ENCODE assay signal across 1 cellular context in the genomic region with DNA sequence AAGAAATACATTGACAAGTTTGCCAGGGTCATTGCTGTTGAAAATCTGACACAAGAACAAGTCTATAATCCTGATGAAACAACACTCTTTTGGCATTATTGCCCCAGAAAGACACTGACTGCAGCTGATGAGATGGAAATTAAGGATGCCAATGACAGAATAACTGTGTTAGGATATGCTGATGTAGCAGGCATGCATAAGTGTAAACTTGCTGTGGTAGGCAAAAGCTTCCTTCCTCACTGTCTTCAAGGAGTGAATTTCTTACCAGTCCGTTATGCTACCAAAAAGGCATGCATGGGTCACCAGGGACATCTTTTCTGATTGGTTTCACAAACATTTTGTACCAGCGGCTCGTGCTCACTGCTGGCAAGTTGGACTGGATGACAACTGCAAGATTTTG.
TF ChIP-seq lines count a peak whose summit lies in the region.

No MANE protein-coding gene starts in this region.

TF ChIP-seq in K562, 482 proteins besides CTCF, POLR2A, EP300 and RAD21:
- TF ChIP-seq, protein P1, sequence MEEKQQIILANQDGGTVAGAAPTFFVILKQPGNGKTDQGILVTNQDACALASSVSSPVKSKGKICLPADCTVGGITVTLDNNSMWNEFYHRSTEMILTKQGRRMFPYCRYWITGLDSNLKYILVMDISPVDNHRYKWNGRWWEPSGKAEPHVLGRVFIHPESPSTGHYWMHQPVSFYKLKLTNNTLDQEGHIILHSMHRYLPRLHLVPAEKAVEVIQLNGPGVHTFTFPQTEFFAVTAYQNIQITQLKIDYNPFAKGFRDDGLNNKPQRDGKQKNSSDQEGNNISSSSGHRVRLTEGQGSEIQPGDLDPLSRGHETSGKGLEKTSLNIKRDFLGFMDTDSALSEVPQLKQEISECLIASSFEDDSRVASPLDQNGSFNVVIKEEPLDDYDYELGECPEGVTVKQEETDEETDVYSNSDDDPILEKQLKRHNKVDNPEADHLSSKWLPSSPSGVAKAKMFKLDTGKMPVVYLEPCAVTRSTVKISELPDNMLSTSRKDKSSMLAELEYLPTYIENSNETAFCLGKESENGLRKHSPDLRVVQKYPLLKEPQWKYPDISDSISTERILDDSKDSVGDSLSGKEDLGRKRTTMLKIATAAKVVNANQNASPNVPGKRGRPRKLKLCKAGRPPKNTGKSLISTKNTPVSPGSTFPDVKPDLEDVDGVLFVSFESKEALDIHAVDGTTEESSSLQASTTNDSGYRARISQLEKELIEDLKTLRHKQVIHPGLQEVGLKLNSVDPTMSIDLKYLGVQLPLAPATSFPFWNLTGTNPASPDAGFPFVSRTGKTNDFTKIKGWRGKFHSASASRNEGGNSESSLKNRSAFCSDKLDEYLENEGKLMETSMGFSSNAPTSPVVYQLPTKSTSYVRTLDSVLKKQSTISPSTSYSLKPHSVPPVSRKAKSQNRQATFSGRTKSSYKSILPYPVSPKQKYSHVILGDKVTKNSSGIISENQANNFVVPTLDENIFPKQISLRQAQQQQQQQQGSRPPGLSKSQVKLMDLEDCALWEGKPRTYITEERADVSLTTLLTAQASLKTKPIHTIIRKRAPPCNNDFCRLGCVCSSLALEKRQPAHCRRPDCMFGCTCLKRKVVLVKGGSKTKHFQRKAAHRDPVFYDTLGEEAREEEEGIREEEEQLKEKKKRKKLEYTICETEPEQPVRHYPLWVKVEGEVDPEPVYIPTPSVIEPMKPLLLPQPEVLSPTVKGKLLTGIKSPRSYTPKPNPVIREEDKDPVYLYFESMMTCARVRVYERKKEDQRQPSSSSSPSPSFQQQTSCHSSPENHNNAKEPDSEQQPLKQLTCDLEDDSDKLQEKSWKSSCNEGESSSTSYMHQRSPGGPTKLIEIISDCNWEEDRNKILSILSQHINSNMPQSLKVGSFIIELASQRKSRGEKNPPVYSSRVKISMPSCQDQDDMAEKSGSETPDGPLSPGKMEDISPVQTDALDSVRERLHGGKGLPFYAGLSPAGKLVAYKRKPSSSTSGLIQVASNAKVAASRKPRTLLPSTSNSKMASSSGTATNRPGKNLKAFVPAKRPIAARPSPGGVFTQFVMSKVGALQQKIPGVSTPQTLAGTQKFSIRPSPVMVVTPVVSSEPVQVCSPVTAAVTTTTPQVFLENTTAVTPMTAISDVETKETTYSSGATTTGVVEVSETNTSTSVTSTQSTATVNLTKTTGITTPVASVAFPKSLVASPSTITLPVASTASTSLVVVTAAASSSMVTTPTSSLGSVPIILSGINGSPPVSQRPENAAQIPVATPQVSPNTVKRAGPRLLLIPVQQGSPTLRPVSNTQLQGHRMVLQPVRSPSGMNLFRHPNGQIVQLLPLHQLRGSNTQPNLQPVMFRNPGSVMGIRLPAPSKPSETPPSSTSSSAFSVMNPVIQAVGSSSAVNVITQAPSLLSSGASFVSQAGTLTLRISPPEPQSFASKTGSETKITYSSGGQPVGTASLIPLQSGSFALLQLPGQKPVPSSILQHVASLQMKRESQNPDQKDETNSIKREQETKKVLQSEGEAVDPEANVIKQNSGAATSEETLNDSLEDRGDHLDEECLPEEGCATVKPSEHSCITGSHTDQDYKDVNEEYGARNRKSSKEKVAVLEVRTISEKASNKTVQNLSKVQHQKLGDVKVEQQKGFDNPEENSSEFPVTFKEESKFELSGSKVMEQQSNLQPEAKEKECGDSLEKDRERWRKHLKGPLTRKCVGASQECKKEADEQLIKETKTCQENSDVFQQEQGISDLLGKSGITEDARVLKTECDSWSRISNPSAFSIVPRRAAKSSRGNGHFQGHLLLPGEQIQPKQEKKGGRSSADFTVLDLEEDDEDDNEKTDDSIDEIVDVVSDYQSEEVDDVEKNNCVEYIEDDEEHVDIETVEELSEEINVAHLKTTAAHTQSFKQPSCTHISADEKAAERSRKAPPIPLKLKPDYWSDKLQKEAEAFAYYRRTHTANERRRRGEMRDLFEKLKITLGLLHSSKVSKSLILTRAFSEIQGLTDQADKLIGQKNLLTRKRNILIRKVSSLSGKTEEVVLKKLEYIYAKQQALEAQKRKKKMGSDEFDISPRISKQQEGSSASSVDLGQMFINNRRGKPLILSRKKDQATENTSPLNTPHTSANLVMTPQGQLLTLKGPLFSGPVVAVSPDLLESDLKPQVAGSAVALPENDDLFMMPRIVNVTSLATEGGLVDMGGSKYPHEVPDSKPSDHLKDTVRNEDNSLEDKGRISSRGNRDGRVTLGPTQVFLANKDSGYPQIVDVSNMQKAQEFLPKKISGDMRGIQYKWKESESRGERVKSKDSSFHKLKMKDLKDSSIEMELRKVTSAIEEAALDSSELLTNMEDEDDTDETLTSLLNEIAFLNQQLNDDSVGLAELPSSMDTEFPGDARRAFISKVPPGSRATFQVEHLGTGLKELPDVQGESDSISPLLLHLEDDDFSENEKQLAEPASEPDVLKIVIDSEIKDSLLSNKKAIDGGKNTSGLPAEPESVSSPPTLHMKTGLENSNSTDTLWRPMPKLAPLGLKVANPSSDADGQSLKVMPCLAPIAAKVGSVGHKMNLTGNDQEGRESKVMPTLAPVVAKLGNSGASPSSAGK (IDR thresholded peaks at IDR 0.05), result no peak
- peak; percentile 53; the same call in 1 of the 2 replicates for TF ChIP-seq ZNF316 (IDR thresholded peaks at IDR 0.05)
TF ChIP-seq in K562: peak in this region for 1.
